In the genomic region with DNA sequence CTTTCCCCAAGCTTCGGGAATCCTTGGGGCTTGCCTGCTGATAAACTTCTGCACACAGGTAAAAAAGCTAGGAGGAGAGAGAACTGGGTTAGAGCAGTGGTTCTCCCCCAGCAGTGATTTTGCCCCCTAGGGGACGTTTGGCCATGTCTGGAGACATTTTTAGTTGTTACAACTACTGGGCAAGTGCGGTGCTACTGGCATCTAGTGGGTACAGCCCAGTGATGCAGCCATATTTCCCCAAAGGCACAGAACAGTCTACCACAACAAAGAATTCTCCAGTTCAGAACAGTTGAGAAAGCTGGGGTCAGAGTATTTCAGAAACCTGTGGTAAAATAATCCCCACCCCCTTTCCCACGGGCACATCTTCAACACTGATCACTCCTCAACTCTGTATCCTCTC, we compare ENCODE assay signal across 1 cellular context.
TF ChIP-seq lines count a peak whose summit lies in the region.

No MANE protein-coding gene starts in this region.

TF ChIP-seq in GM23338, 12 proteins besides CTCF, POLR2A, EP300 and RAD21 (continued from another document):
- TF ChIP-seq, protein P1, sequence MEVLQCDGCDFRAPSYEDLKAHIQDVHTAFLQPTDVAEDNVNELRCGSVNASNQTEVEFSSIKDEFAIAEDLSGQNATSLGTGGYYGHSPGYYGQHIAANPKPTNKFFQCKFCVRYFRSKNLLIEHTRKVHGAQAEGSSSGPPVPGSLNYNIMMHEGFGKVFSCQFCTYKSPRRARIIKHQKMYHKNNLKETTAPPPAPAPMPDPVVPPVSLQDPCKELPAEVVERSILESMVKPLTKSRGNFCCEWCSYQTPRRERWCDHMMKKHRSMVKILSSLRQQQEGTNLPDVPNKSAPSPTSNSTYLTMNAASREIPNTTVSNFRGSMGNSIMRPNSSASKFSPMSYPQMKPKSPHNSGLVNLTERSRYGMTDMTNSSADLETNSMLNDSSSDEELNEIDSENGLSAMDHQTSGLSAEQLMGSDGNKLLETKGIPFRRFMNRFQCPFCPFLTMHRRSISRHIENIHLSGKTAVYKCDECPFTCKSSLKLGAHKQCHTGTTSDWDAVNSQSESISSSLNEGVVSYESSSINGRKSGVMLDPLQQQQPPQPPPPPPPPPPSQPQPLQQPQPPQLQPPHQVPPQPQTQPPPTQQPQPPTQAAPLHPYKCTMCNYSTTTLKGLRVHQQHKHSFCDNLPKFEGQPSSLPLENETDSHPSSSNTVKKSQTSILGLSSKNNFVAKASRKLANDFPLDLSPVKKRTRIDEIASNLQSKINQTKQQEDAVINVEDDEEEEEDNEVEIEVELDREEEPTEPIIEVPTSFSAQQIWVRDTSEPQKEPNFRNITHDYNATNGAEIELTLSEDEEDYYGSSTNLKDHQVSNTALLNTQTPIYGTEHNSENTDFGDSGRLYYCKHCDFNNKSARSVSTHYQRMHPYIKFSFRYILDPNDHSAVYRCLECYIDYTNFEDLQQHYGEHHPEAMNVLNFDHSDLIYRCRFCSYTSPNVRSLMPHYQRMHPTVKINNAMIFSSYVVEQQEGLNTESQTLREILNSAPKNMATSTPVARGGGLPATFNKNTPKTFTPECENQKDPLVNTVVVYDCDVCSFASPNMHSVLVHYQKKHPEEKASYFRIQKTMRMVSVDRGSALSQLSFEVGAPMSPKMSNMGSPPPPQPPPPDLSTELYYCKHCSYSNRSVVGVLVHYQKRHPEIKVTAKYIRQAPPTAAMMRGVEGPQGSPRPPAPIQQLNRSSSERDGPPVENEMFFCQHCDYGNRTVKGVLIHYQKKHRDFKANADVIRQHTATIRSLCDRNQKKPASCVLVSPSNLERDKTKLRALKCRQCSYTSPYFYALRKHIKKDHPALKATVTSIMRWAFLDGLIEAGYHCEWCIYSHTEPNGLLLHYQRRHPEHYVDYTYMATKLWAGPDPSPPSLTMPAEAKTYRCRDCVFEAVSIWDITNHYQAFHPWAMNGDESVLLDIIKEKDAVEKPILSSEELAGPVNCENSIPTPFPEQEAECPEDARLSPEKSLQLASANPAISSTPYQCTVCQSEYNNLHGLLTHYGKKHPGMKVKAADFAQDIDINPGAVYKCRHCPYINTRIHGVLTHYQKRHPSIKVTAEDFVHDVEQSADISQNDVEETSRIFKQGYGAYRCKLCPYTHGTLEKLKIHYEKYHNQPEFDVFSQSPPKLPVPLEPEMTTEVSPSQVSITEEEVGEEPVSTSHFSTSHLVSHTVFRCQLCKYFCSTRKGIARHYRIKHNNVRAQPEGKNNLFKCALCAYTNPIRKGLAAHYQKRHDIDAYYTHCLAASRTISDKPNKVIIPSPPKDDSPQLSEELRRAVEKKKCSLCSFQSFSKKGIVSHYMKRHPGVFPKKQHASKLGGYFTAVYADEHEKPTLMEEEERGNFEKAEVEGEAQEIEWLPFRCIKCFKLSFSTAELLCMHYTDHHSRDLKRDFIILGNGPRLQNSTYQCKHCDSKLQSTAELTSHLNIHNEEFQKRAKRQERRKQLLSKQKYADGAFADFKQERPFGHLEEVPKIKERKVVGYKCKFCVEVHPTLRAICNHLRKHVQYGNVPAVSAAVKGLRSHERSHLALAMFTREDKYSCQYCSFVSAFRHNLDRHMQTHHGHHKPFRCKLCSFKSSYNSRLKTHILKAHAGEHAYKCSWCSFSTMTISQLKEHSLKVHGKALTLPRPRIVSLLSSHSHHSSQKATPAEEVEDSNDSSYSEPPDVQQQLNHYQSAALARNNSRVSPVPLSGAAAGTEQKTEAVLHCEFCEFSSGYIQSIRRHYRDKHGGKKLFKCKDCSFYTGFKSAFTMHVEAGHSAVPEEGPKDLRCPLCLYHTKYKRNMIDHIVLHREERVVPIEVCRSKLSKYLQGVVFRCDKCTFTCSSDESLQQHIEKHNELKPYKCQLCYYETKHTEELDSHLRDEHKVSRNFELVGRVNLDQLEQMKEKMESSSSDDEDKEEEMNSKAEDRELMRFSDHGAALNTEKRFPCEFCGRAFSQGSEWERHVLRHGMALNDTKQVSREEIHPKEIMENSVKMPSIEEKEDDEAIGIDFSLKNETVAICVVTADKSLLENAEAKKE (CRISPR knock-in tag; IDR thresholded peaks at IDR 0.05) = no peak
